ENCODE assay signal across 24 cellular contexts in genomic region chr22:44092636-44093220, GRCh38.
"Had no signal": no experiment of that assay in that cellular context is flagged by ENCODE, and none has a peak within 500 bp of the region (broad histone marks: within the 10 kb centered on the region; RNA-seq: fewer than 3 reads in every experiment).

No MANE protein-coding gene starts in this region.

- H3K9me3 Mint-ChIP-seq: memory B cell; mesothelial cell of epicardium; naive B cell; natural killer cell treated with Interleukin-12 subunit alpha and Interleukin-12 subunit beta and Interleukin-15 and Interleukin-18, amount 100 ng/mL, for 72 hours; neural crest cell; stimulated activated naive B cell treated with anti-CD40 and anti-IgM and Interleukin-4, amounts not matched to agents 10 μg/mL and 1 μg/mL and 100 μg/mL, for 72 hours; stimulated activated naive CD8-positive, alpha-beta T cell treated with anti-CD3 and anti-CD28 coated beads, Interleukin-15, Interleukin-2, amounts not matched to agents 100 ng/mL and 50 ng/mL, for 24 hours had no signal

- H2AFZ ChIP-seq: hepatocyte had no signal

- H3K27ac ChIP-seq: epithelial cell of prostate, gastrocnemius medialis, hepatocyte, prostate gland, right atrium auricular region, skin epidermis, spleen, thoracic aorta, tibial nerve, upper lobe of left lung had no signal

- H3K27me3 Mint-ChIP-seq: memory B cell; naive B cell; natural killer cell treated with Interleukin-12 subunit alpha and Interleukin-12 subunit beta and Interleukin-15 and Interleukin-18, amount 100 ng/mL, for 72 hours; stimulated activated naive B cell treated with anti-CD40 and anti-IgM and Interleukin-4, amounts not matched to agents 10 μg/mL and 1 μg/mL and 100 μg/mL, for 72 hours; stimulated activated naive CD8-positive, alpha-beta T cell treated with anti-CD3 and anti-CD28 coated beads, Interleukin-15, Interleukin-2, amounts not matched to agents 100 ng/mL and 50 ng/mL, for 24 hours had no signal

- H3K4me3 Mint-ChIP-seq: memory B cell; mesothelial cell of epicardium; naive B cell; natural killer cell treated with Interleukin-12 subunit alpha and Interleukin-12 subunit beta and Interleukin-15 and Interleukin-18, amount 100 ng/mL, for 72 hours; neural crest cell; stimulated activated naive B cell treated with anti-CD40 and anti-IgM and Interleukin-4, amounts not matched to agents 10 μg/mL and 1 μg/mL and 100 μg/mL, for 72 hours; stimulated activated naive CD8-positive, alpha-beta T cell treated with anti-CD3 and anti-CD28 coated beads, Interleukin-15, Interleukin-2, amounts not matched to agents 100 ng/mL and 50 ng/mL, for 24 hours had no signal

- H3K36me3 ChIP-seq: prostate gland, thoracic aorta had no signal

- H3K4me1 ChIP-seq: prostate gland had no signal

- H3K9me3 ChIP-seq: gastrocnemius medialis, mucosa of descending colon, prostate gland, right atrium auricular region, spleen, thoracic aorta, tibial nerve, upper lobe of left lung had no signal

- H3K4me2 ChIP-seq: hepatocyte had no signal

- H3K27me3 ChIP-seq: gastrocnemius medialis, hepatocyte, right atrium auricular region, spleen, tibial nerve, upper lobe of left lung had no signal

- H3K27ac Mint-ChIP-seq: memory B cell; mesothelial cell of epicardium; natural killer cell treated with Interleukin-12 subunit alpha and Interleukin-12 subunit beta and Interleukin-15 and Interleukin-18, amount 100 ng/mL, for 72 hours; stimulated activated naive B cell treated with anti-CD40 and anti-IgM and Interleukin-4, amounts not matched to agents 10 μg/mL and 1 μg/mL and 100 μg/mL, for 72 hours; stimulated activated naive CD8-positive, alpha-beta T cell treated with anti-CD3 and anti-CD28 coated beads, Interleukin-15, Interleukin-2, amounts not matched to agents 100 ng/mL and 50 ng/mL, for 24 hours had no signal

- H3K36me3 Mint-ChIP-seq: mesothelial cell of epicardium; natural killer cell treated with Interleukin-12 subunit alpha and Interleukin-12 subunit beta and Interleukin-15 and Interleukin-18, amount 100 ng/mL, for 72 hours had no signal

- DNase-seq: cortex of kidney; foreskin fibroblast; gastrocnemius medialis; head of caudate nucleus; kidney glomerular epithelial cell; mucosa of descending colon; naive B cell; stimulated activated naive B cell treated with anti-CD40 and anti-IgM and Interleukin-4, amounts not matched to agents 10 μg/mL and 1 μg/mL and 100 μg/mL, for 72 hours; upper lobe of left lung had no signal

- H3K4me3 ChIP-seq: gastrocnemius medialis, hepatocyte, lung, mucosa of descending colon, prostate gland, right atrium auricular region, skin epidermis, spleen, thoracic aorta, tibial nerve, upper lobe of left lung had no signal

- H3K79me2 ChIP-seq: hepatocyte had no signal

- ATAC-seq: esophagus mucosa; gastrocnemius medialis; mucosa of descending colon; natural killer cell treated with Interleukin-12 subunit alpha and Interleukin-12 subunit beta and Interleukin-15 and Interleukin-18, amount 100 ng/mL, for 72 hours; stimulated activated naive B cell treated with anti-CD40 and anti-IgM and Interleukin-4, amounts not matched to agents 10 μg/mL and 1 μg/mL and 100 μg/mL, for 72 hours had no signal

- H3K4me1 Mint-ChIP-seq: mesothelial cell of epicardium had no signal
